In genomic region chr19:11722414-11722813, GRCh38 we compare ENCODE assay signal across 1 cellular context.
TF ChIP-seq lines count a peak whose summit lies in the region.

No MANE protein-coding gene starts in this region.

TF ChIP-seq in HepG2, 621 proteins besides CTCF, POLR2A, EP300 and RAD21:
- TF ChIP-seq ZNF143 (CRISPR knock-in tag; IDR thresholded peaks at IDR 0.05) (no peak), ZSCAN21 (CRISPR knock-in tag; IDR thresholded peaks at IDR 0.05; ENCODE audit: borderline replicate concordance) (no peak), MTA3 (CRISPR knock-in tag; IDR thresholded peaks at IDR 0.05) (no peak), ZNF800 (CRISPR knock-in tag; IDR thresholded peaks at IDR 0.05) (no peak)
